In genomic region chr2:73085691-73086090, GRCh38 we compare ENCODE assay signal across 8 cellular contexts.
DNase-seq lines count a peak whose midpoint lies in the region; ATAC-seq and TF ChIP-seq lines count a peak whose summit lies in the region.

No MANE protein-coding gene starts in this region.

- in situ Hi-C loops in brain microvascular endothelial cell (cut with HindIII; ENCODE audit: low pct_ligation_motif_present, low sequenced_read_pairs): no loop called here

- peak; percentile 36 to 58 for DNase-seq in SHP77 (lab: John Stamatoyannopoulos, UW)
- no peak for DNase-seq in SHP77 treated with DMSO at 0.1 percent for 48 hours (lab: John Stamatoyannopoulos, UW)
- DNase-seq in NCI-H1930 (lab: John Stamatoyannopoulos, UW): peak; percentile 12 to 52
- peak; percentile 79 for DNase-seq in brain microvascular endothelial cell
- peak; percentile 70 for DNase-seq in iris pigment epithelial cell (ENCODE audit: low read depth)
- peak; percentile 69 to 78 for DNase-seq in stimulated activated CD4-positive, alpha-beta T cell treated with anti-CD3 and anti-CD28 coated beads, Interleukin-15, amount 100 ng/mL, for 48 hours (ENCODE audit: low read depth in 2 of 2)

- ATAC-seq in HG02884 (IDR thresholded peaks at IDR 0.05; ENCODE audit: unreplicated experiment): peak; percentile 88

- H3K27ac ChIP-seq in VCaP: no peak overlapping the region
- no peak overlapping the region for H3K27ac ChIP-seq in brain microvascular endothelial cell

- peaks cover 29% of the 10 kb centered on the region for H3K36me3 ChIP-seq in brain microvascular endothelial cell (replicated peaks)

- H3K27me3 ChIP-seq in brain microvascular endothelial cell (replicated peaks): no peaks in the 10 kb centered on the region

- H3K4me3 ChIP-seq in brain microvascular endothelial cell (ENCODE audit: low read depth, low read length): no peak overlapping the region

- peak; percentile 93 for TF ChIP-seq CTCF in VCaP (conservative IDR thresholded peaks at IDR 0.05)
- TF ChIP-seq CTCF in brain microvascular endothelial cell (IDR thresholded peaks at IDR 0.05; ENCODE audit: low read depth, low read length, missing control alignments): peak; percentile 98
